8 cellular contexts compared by ENCODE assay signal in the genomic region with DNA sequence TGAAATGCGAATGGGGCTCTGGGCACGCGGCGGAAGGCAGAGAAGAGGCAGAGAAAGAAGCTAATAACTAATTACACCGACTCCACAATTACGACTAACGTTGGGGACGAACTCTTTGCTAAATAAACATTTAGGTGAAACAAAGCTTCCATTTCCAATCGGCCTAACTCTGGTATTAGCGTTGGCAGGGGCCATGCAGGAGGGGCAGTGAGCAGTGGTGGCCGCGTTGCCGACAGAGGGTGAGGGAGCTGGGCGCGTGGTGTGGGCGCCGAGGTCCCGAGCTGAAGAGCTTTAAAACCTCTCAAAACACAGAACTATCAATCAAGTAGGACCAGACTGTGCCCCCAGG. TPM values are rescaled to one million over a fixed set of nuclear protein-coding genes. Genes with fewer than 3 reads are reported as not detected.
DNase-seq lines count a peak whose midpoint lies in the region; ATAC-seq and TF ChIP-seq lines count a peak whose summit lies in the region.

No MANE protein-coding gene starts in this region.

- H3K9me3 ChIP-seq in colonic mucosa (no peaks in the 10 kb centered on the region), muscle layer of duodenum (ENCODE audit: control insufficient read depth in 1 of 2, low read length in 2 of 2) (no peaks in the 10 kb centered on the region)

- intact Hi-C loops in colonic mucosa (cut with DNase I) = no loop called here

- peaks cover 2% of the 10 kb centered on the region for H3K36me3 ChIP-seq in colonic mucosa
- peaks cover 6 to 13% of the 10 kb centered on the region in 2 donors for H3K36me3 ChIP-seq in muscle layer of duodenum (ENCODE audit: control insufficient read depth in 1 of 2, insufficient read depth in 2 of 2, low read length in 2 of 2)

- TF ChIP-seq CTCF in LNCaP clone FGC (IDR thresholded peaks at IDR 0.05; ENCODE audit: control insufficient read depth, extremely low read depth, insufficient read depth) (no peak), colonic mucosa (IDR thresholded peaks at IDR 0.05) (no peak)

- ATAC-seq in GM18870 (IDR thresholded peaks at IDR 0.05; ENCODE audit: unreplicated experiment) = peak; percentile 16

- H3K4me3 ChIP-seq in LNCaP clone FGC (ENCODE audit: low read depth, low read length) (peak overlapping the region; percentile 95), colonic mucosa (peak overlapping the region; percentile 87), muscle layer of duodenum (ENCODE audit: low read depth in 1 of 2, low read length in 2 of 2) (peak overlapping the region; percentile 81 to 94)

- DNase-seq in LNCaP clone FGC (ENCODE audit: low read depth) (no peak), colonic mucosa (no peak), HuH-7.5 (ENCODE audit: low spot score) (no peak), cortex of kidney (lab: John Stamatoyannopoulos, UW) (no peak), NCI-H2227 (lab: John Stamatoyannopoulos, UW; ENCODE audit: unreplicated experiment) (no peak), NCI-H510A treated with DMSO at 0.1 percent for 48 hours (lab: John Stamatoyannopoulos, UW) (no peak)

- H3K4me1 ChIP-seq in colonic mucosa = no peaks in the 10 kb centered on the region
- H3K4me1 ChIP-seq in muscle layer of duodenum (ENCODE audit: control insufficient read depth in 1 of 2, insufficient read depth in 2 of 2, low read length in 2 of 2) = peaks cover 0 to 5% of the 10 kb centered on the region in 2 donors

- H3K27ac ChIP-seq in colonic mucosa (peak overlapping the region; percentile 96), muscle layer of duodenum (ENCODE audit: low read length) (peak overlapping the region; percentile 97)

- H3K27me3 ChIP-seq in colonic mucosa = no peaks in the 10 kb centered on the region
- no peaks in the 10 kb centered on the region for H3K27me3 ChIP-seq in muscle layer of duodenum (ENCODE audit: low read depth, low read length)

- peak overlapping the region; percentile 71 to 90 for H3K9ac ChIP-seq in colonic mucosa (ENCODE audit: low read depth in 2 of 2, low read length in 2 of 2)

RNA-seq across cellular contexts. Expression of a gene that starts 0.6 kb away (rescaled TPM):
- total RNA-seq in colonic mucosa = 10 to 100 TPM; 25.9 to 36.6 TPM

RNA-seq across cellular contexts. Expression of a gene that starts 13.2 kb away (rescaled TPM):
- 10 to 100 TPM in 1 of 2 donors, 1 to 10 TPM in 1; 8.1 to 43.7 TPM for total RNA-seq in colonic mucosa

RNA-seq across cellular contexts. Expression of a gene that starts 32.9 kb away (rescaled TPM):
- not detected for total RNA-seq in colonic mucosa
